In the genomic region with DNA sequence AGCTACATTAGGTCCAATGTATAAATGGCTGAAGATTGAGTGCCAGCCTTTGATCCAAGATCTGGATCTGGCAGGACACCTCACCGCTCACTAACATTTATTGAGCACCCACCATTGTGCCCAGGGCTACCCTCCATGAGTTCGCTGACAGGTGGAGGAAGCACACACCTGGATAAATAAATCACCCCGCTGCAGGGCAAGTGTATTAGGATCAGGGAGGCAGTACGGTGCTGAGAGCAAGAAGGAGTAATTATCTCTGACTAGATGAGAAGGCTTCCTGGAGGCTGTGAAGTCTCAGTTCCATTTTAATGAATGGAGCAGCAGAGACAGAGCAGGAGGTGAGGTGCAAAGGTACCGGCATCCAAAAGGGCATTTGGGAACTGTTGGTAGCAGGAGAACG, we compare ENCODE assay signal across 15 cellular contexts.
DNase-seq lines count a peak whose midpoint lies in the region; ATAC-seq and TF ChIP-seq lines count a peak whose summit lies in the region.
"Had no signal": no experiment of that assay in that cellular context is flagged by ENCODE, and none has a peak within 500 bp of the region (broad histone marks: within the 10 kb centered on the region; RNA-seq: fewer than 3 reads in every experiment).

No MANE protein-coding gene starts in this region.

- TF ChIP-seq POLR2A in sigmoid colon (IDR thresholded peaks at IDR 0.05) = no peak

- no peak overlapping the region for H3K4me3 ChIP-seq in RWPE2 (ENCODE audit: severe bottlenecking)
- no peak overlapping the region for H3K4me3 ChIP-seq in sigmoid colon
- H3K4me3 ChIP-seq: A549, SJCRH30 had no signal

- no peak for TF ChIP-seq EP300 in sigmoid colon (IDR thresholded peaks at IDR 0.05)

- H3K9me3 ChIP-seq in RWPE2 (ENCODE audit: severe bottlenecking) = no peaks in the 10 kb centered on the region
- H3K9me3 ChIP-seq in sigmoid colon = no peaks in the 10 kb centered on the region
- H3K9me3 ChIP-seq: A549, SJCRH30 had no signal

- peak; percentile 20 for DNase-seq in NCI-H345 (lab: John Stamatoyannopoulos, UW)
- DNase-seq in NCI-H345 treated with DMSO at 0.1 percent for 48 hours (lab: John Stamatoyannopoulos, UW; ENCODE audit: unreplicated experiment) = no peak
- DNase-seq in NCI-H1105 treated with DMSO at 0.1 percent for 48 hours (lab: John Stamatoyannopoulos, UW) = peak; percentile 30
- peak; percentile 26 for DNase-seq in RWPE2 (ENCODE audit: low spot score)
- peak; percentile 41 for DNase-seq in sigmoid colon
- DNase-seq: Calu3, DMS79 treated with DMSO at 0.1 percent for 48 hours, H9, MV-4-11, NCI-H446 treated with DMSO at 0.1 percent for 48 hours, SW 1271 had no signal

- no peak for TF ChIP-seq CTCF in RWPE2 (IDR thresholded peaks at IDR 0.05; ENCODE audit: poor library complexity, severe bottlenecking)
- TF ChIP-seq CTCF in sigmoid colon (IDR thresholded peaks at IDR 0.05) = no peak

- intact Hi-C loops in sigmoid colon (cut with DNase I) = no loop called here

- H3K36me3 ChIP-seq in RWPE2 (ENCODE audit: low read depth) (no peaks in the 10 kb centered on the region), sigmoid colon (no peaks in the 10 kb centered on the region)
- H3K36me3 ChIP-seq: SJCRH30 had no signal

- H3K27ac ChIP-seq in RWPE2 (ENCODE audit: poor library complexity, severe bottlenecking) = no peak overlapping the region
- H3K27ac ChIP-seq in sigmoid colon = no peak overlapping the region

- WGBS in sigmoid colon, 2 donors = 51 to 85% methylated on average over 6 of the region's 6 CpGs

- ATAC-seq in RWPE2 (ENCODE audit: low read depth) (no peak), HG03097 (IDR thresholded peaks at IDR 0.05; ENCODE audit: low FRiP score, unreplicated experiment) (no peak), HG03432 (IDR thresholded peaks at IDR 0.05; ENCODE audit: unreplicated experiment) (no peak)
- ATAC-seq: A549 had no signal

- no peaks in the 10 kb centered on the region for H3K4me1 ChIP-seq in RWPE2 (ENCODE audit: insufficient read depth, poor library complexity, severe bottlenecking)
- H3K4me1 ChIP-seq in sigmoid colon = no peaks in the 10 kb centered on the region

- H3K27me3 ChIP-seq in RWPE2 (ENCODE audit: insufficient read depth, poor library complexity, severe bottlenecking) = no peaks in the 10 kb centered on the region
- no peaks in the 10 kb centered on the region for H3K27me3 ChIP-seq in sigmoid colon
- H3K27me3 ChIP-seq: SJCRH30 had no signal
